ENCODE assay signal across 1 cellular context in the genomic region with DNA sequence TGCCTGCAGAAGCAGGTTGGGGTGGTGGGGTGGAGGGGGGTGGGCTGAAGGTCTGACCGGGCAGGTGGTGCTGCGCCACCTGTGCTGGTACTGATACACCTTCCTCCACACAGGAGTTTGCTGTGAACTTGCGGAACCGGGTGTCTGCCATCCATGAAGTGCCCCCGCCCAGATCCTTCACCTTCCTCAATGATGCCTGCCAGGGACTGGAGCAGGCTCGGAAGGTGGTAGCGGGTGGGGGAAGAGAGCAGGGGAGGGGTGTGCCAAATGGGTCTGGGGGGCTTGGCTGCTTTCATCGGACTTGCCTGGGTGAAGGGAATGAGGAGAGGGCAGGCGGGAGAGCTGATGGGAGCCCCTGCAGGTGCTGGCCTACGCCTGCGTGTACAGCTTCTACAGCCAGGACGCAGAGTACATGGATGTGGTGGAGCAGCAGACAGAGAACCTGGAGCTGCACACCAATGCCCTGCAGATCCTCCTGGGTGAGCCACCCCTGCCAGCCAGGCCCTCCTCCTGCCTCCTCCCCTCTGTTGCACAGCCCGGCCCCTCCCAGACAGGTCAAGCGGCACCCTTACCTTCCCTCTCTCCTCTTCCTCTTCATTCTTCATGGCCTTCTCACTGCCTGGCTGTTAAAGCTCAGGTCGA.
TF ChIP-seq lines count a peak whose summit lies in the region.

No MANE protein-coding gene starts in this region.

TF ChIP-seq in IMR-90, 13 proteins besides CTCF, POLR2A, EP300 and RAD21:
- TF ChIP-seq, protein P1, sequence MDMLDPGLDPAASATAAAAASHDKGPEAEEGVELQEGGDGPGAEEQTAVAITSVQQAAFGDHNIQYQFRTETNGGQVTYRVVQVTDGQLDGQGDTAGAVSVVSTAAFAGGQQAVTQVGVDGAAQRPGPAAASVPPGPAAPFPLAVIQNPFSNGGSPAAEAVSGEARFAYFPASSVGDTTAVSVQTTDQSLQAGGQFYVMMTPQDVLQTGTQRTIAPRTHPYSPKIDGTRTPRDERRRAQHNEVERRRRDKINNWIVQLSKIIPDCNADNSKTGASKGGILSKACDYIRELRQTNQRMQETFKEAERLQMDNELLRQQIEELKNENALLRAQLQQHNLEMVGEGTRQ (IDR thresholded peaks at IDR 0.05; ENCODE audit: low read depth, low read length), result no peak
- TF ChIP-seq MXI1 (IDR thresholded peaks at IDR 0.05; ENCODE audit: borderline replicate concordance, low read depth, low read length) (no peak), MAZ (IDR thresholded peaks at IDR 0.05; ENCODE audit: borderline replicate concordance, low read depth, low read length) (no peak), NFE2L2 (IDR thresholded peaks at IDR 0.05; ENCODE audit: low read depth, low read length) (no peak), RFX5 (IDR thresholded peaks at IDR 0.05; ENCODE audit: low read depth, low read length) (no peak), SMC3 (IDR thresholded peaks at IDR 0.05; ENCODE audit: low read depth, low read length) (no peak), BHLHE40 (IDR thresholded peaks at IDR 0.05; ENCODE audit: low read depth, low read length) (no peak), FOS (IDR thresholded peaks at IDR 0.05; ENCODE audit: low read depth, low read length) (no peak), RCOR1 (IDR thresholded peaks at IDR 0.05; ENCODE audit: insufficient replicate concordance, low read length) (no peak), CHD1 (IDR thresholded peaks at IDR 0.05; ENCODE audit: low read depth, low read length) (no peak), CEBPB (IDR thresholded peaks at IDR 0.05; ENCODE audit: low read depth, low read length) (no peak), MAFK (IDR thresholded peaks at IDR 0.05; ENCODE audit: low read depth, low read length) (no peak)
- TF ChIP-seq, protein P2, sequence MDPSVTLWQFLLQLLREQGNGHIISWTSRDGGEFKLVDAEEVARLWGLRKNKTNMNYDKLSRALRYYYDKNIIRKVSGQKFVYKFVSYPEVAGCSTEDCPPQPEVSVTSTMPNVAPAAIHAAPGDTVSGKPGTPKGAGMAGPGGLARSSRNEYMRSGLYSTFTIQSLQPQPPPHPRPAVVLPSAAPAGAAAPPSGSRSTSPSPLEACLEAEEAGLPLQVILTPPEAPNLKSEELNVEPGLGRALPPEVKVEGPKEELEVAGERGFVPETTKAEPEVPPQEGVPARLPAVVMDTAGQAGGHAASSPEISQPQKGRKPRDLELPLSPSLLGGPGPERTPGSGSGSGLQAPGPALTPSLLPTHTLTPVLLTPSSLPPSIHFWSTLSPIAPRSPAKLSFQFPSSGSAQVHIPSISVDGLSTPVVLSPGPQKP (IDR thresholded peaks at IDR 0.05; ENCODE audit: borderline replicate concordance, low read depth, low read length), result no peak
